ENCODE assay signal across 32 cellular contexts in genomic region chr3:116342499-116342898, GRCh38.
"Had no signal": no experiment of that assay in that cellular context is flagged by ENCODE, and none has a peak within 500 bp of the region (broad histone marks: within the 10 kb centered on the region; RNA-seq: fewer than 3 reads in every experiment).

No MANE protein-coding gene starts in this region.

- H3K4me1 ChIP-seq: breast epithelium, SJCRH30 had no signal

- H3K27me3 ChIP-seq: breast epithelium, MG63, SJCRH30 had no signal

- H3K4me3 ChIP-seq: breast epithelium, MG63, SJCRH30 had no signal

- H3K27ac ChIP-seq: breast epithelium, SJCRH30 had no signal

- H3K9me3 Mint-ChIP-seq: activated T-helper 1 cell treated with anti-CD3 and anti-CD28 coated beads, Interleukin-12 subunit alpha, Interleukin-12 subunit beta, Interleukin-2, Interleukin-4 antibody, amounts not matched to agents 30 ng/mL and 10 ng/mL and 1 ng/mL, durations not matched to agents 14 hours and 24 hours and 36 hours; WTC11 had no signal

- H3K27ac Mint-ChIP-seq: activated CD8-positive, alpha-beta memory T cell treated with anti-CD3 and anti-CD28 coated beads, Interleukin-2, amount 10 ng/mL, durations not matched to agents 7 days and 5 days; activated CD8-positive, alpha-beta T cell treated with anti-CD3 and anti-CD28 coated beads, Interleukin-2, amount 10 ng/mL, durations not matched to agents 7 days and 5 days; activated naive CD4-positive, alpha-beta T cell treated with anti-CD3 and anti-CD28 coated beads, Interleukin-2, amount 50 U/mL, for 24 hours; activated T-cell treated with anti-CD3 and anti-CD28 coated beads, Interleukin-2, amount 50 U/mL, for 24 hours; activated T-helper 1 cell treated with anti-CD3 and anti-CD28 coated beads, Interleukin-12 subunit alpha, Interleukin-12 subunit beta, Interleukin-2, Interleukin-4 antibody, amounts not matched to agents 30 ng/mL and 10 ng/mL and 1 ng/mL, durations not matched to agents 14 hours and 24 hours and 36 hours; T-helper 17 cell; WTC11 had no signal

- ATAC-seq: activated CD8-positive, alpha-beta memory T cell treated with anti-CD3 and anti-CD28 coated beads, Interleukin-2, amount 10 ng/mL, durations not matched to agents 7 days and 5 days; activated CD8-positive, alpha-beta T cell treated with anti-CD3 and anti-CD28 coated beads, Interleukin-2, amount 10 ng/mL, durations not matched to agents 7 days and 5 days; Panc1; T-helper 17 cell had no signal

- H3K9me3 ChIP-seq: breast epithelium, MG63, SJCRH30 had no signal

- H3K4me1 Mint-ChIP-seq: activated CD8-positive, alpha-beta memory T cell treated with anti-CD3 and anti-CD28 coated beads, Interleukin-2, amount 10 ng/mL, durations not matched to agents 7 days and 5 days; activated naive CD4-positive, alpha-beta T cell treated with anti-CD3 and anti-CD28 coated beads, Interleukin-2, amount 50 U/mL, for 24 hours; T-helper 17 cell had no signal

- H3K36me3 Mint-ChIP-seq: activated CD8-positive, alpha-beta memory T cell treated with anti-CD3 and anti-CD28 coated beads, Interleukin-2, amount 10 ng/mL, durations not matched to agents 7 days and 5 days; activated naive CD4-positive, alpha-beta T cell treated with anti-CD3 and anti-CD28 coated beads, Interleukin-2, amount 50 U/mL, for 24 hours; WTC11 had no signal

- H3K27me3 Mint-ChIP-seq: activated CD8-positive, alpha-beta memory T cell treated with anti-CD3 and anti-CD28 coated beads, Interleukin-2, amount 10 ng/mL, durations not matched to agents 7 days and 5 days; activated naive CD4-positive, alpha-beta T cell treated with anti-CD3 and anti-CD28 coated beads, Interleukin-2, amount 50 U/mL, for 24 hours; activated T-cell treated with anti-CD3 and anti-CD28 coated beads, Interleukin-2, amount 50 U/mL, for 24 hours; T-helper 17 cell had no signal

- H3K4me3 Mint-ChIP-seq: activated CD8-positive, alpha-beta memory T cell treated with anti-CD3 and anti-CD28 coated beads, Interleukin-2, amount 10 ng/mL, durations not matched to agents 7 days and 5 days; activated CD8-positive, alpha-beta T cell treated with anti-CD3 and anti-CD28 coated beads, Interleukin-2, amount 10 ng/mL, durations not matched to agents 7 days and 5 days; activated naive CD4-positive, alpha-beta T cell treated with anti-CD3 and anti-CD28 coated beads, Interleukin-2, amount 50 U/mL, for 24 hours; activated T-cell treated with anti-CD3 and anti-CD28 coated beads, Interleukin-2, amount 50 U/mL, for 24 hours; activated T-helper 1 cell treated with anti-CD3 and anti-CD28 coated beads, Interleukin-12 subunit alpha, Interleukin-12 subunit beta, Interleukin-2, Interleukin-4 antibody, amounts not matched to agents 30 ng/mL and 10 ng/mL and 1 ng/mL, durations not matched to agents 14 hours and 24 hours and 36 hours; T-helper 17 cell; WTC11 had no signal

- DNase-seq: activated CD4-positive, alpha-beta T cell treated with anti-CD3 and anti-CD28 coated beads for 48 hours; activated CD4-positive, alpha-beta T cell treated with anti-CD3 and anti-CD28 coated beads, Interleukin-2, amount 50 U/mL, for 4 hours; activated CD4-positive, CD25-positive, alpha-beta regulatory T cell treated with anti-CD3 and anti-CD28 coated beads, Interleukin-2, amount 50 U/mL, for 72 hours; activated CD8-positive, alpha-beta memory T cell treated with anti-CD3 and anti-CD28 coated beads, Interleukin-2, amount 10 ng/mL, durations not matched to agents 7 days and 5 days; activated CD8-positive, alpha-beta T cell treated with anti-CD3 and anti-CD28 coated beads, Interleukin-2, amount 10 ng/mL, durations not matched to agents 7 days and 5 days; activated effector memory CD4-positive, alpha-beta T cell treated with Interleukin-2 at 50 U/mL for 16 hours; activated naive CD4-positive, alpha-beta T cell; activated T-cell treated with anti-CD3 and anti-CD28 coated beads, Interleukin-2, amount 50 U/mL, for 24 hours; aorta; caudate nucleus; MG63; MV-4-11; NCI-H1092 treated with DMSO at 0.1 percent for 48 hours; NCI-H1417 treated with DMSO at 0.1 percent for 48 hours; NCI-H1694; NCI-H2029; NCI-H2107; NCI-H345; NCI-H510A; NCI-H526 treated with DMSO at 0.1 percent for 48 hours; NK-92 treated with Interleukin-12 subunit alpha and Interleukin-12 subunit beta, amount 100 ng/mL, for 24 hours; OCI-M1; Right ventricle myocardium superior; RPMI8226; T-helper 17 cell; T-helper 9 cell had no signal

- H3K36me3 ChIP-seq: breast epithelium, MG63, SJCRH30 had no signal
